ENCODE assay signal across 20 cellular contexts in the genomic region with DNA sequence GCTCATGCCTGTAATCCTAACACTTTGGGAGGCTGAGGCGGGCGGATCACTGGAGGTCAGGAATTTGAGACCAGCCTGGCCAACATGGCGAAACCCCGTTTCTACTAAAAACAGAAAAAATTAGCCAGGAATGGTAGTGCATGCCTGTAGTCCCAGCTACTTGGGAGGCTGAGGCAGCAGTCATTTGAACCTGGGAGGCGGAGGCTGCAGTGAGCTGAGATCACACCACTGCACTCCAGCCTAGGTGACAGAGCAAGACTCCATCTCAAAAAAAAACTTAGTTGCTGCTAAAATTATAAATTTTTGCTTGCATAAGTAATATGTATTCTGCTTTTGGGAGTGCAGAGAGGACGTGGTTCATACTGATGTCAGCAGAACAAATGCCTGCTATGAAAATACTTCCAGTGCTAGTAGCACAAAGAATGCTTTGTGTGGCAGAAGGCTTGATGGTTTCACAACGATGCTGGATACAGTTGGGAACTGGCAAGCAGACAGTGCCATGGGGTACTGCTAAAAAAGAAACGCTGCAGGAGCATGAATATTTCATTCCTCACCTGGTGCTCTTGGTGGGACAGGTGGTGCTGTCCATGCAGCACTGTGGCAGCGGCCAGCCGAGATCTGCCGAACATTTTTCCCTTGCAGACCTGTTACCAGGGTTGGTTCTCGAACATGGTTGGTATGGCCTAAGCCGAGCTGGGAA. TPM values are rescaled to one million over a fixed set of nuclear protein-coding genes. Genes with fewer than 3 reads are reported as not detected.
DNase-seq lines count a peak whose midpoint lies in the region; ATAC-seq lines count a peak whose summit lies in the region.
"Had no signal": no experiment of that assay in that cellular context is flagged by ENCODE, and none has a peak within 500 bp of the region (broad histone marks: within the 10 kb centered on the region; RNA-seq: fewer than 3 reads in every experiment).

No MANE protein-coding gene starts in this region.

- H3K27ac ChIP-seq in substantia nigra (ENCODE audit: low read depth, low read length, poor library complexity, severe bottlenecking) = peak overlapping the region; percentile 94
- H3K27ac ChIP-seq: C4-2B, esophagus squamous epithelium, lower lobe of right lung had no signal

- DNase-seq in RPMI7951 (ENCODE audit: low read depth) = peak; percentile 4
- DNase-seq in cerebellar nuclear complex (lab: John Stamatoyannopoulos, UW) = peak; percentile 50 to 66
- DNase-seq in medulla oblongata (ENCODE audit: extremely low spot score) = peak; percentile 79
- DNase-seq in substantia nigra (lab: John Stamatoyannopoulos, UW) = peak in 27 of 49 donors; percentile 12 to 82 (median 33)
- DNase-seq in LoVo (ENCODE audit: low spot score) = no peak
- DNase-seq: activated CD4-positive, alpha-beta T cell treated with anti-CD3 and anti-CD28 coated beads, Interleukin-2, amount 50 U/mL, for 4 hours; activated CD8-positive, alpha-beta memory T cell treated with anti-CD3 and anti-CD28 coated beads, Interleukin-2, amount 50 U/mL, for 48 hours; activated naive CD8-positive, alpha-beta T cell treated with anti-CD3 and anti-CD28 coated beads for 36 hours; esophagus squamous epithelium; lower lobe of right lung; NCI-H1105 treated with DMSO at 0.1 percent for 48 hours; NCI-H2029 treated with DMSO at 0.1 percent for 48 hours; NCI-H226; NCI-H774; stimulated activated CD8-positive, alpha-beta memory T cell treated with anti-CD3 and anti-CD28 coated beads, Interleukin-4, amount 100 ng/mL, for 48 hours; T1000 had no signal

- no peak for ATAC-seq in GM18861 (IDR thresholded peaks at IDR 0.05; ENCODE audit: unreplicated experiment)
- no peak for ATAC-seq in GM18870 (IDR thresholded peaks at IDR 0.05; ENCODE audit: unreplicated experiment)
- ATAC-seq: lower lobe of right lung had no signal

RNA-seq across cellular contexts. Expression of a gene that starts 31.1 kb away (rescaled TPM):
- 0.60 and 0.88 TPM in 2 replicates for total RNA-seq in RPMI7951 (2014; rRNA removed; shearing (Covaris generic))
- total RNA-seq: M059J had no signal
